Comparison of ENCODE assay signal across 18 cellular contexts in the genomic region with DNA sequence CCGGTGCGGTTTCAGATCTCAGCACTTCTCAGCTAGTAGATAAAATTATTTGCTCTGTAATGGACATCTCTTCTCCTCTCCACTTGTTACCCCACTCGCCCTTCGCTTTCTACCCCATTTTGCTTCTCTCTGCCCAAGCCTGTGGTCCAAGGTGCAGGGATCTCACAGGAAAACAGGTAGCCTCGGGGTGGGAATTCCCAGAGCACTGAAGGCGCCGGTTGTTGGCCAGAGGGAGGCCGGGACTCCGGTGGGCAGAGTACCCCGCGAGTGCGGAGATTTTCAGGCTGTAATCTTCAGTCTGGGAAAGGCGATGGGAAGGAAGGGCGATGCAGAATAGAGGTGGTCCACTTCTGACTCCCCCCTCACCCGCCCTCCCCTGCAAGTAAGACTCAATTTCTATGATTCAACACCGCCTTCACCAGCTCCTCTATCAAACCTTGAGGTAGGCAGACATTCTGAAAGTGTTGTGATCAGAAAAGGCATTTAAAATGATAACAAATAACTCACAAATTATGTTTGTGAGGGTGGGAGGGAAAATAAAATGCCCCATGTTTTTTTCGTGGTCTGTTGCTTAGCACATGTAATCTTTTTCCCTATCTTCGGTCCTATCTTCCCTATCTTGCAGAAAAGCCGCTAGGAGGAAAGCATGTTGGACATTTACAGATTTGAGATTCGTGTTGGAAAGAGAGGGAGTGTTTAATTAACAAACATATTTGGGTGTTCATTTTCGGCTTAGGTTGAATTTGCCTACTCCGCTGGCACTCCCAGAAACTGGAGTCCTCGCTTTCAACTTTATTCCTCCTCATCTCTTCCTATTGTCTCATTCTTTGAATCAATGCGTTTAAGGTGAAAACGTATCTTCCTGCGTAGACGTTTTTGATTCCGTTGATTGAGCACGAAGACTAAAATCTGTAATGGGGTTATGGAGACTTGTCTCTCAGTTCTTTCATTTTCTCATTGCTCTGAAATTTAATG. TPM values are rescaled to one million over a fixed set of nuclear protein-coding genes. Genes with fewer than 3 reads are reported as not detected.
DNase-seq lines count a peak whose midpoint lies in the region; ATAC-seq, FAIRE-seq and TF ChIP-seq lines count a peak whose summit lies in the region.
"Had no signal": no experiment of that assay in that cellular context is flagged by ENCODE, and none has a peak within 500 bp of the region (broad histone marks: within the 10 kb centered on the region; RNA-seq: fewer than 3 reads in every experiment).

No MANE protein-coding gene starts in this region.

- H4K20me1 ChIP-seq in IMR-90 (ENCODE audit: insufficient read depth, low read length): no peaks in the 10 kb centered on the region
- peaks cover 0 to 7% of the 10 kb centered on the region in 2 experiments for H4K20me1 ChIP-seq in H1 (replicated peaks in 1 of 2; ENCODE audit: control insufficient read depth in 1 of 2, insufficient read depth in 2 of 2, low read length in 2 of 2)
- no peaks in the 10 kb centered on the region for H4K20me1 ChIP-seq in osteoblast (ENCODE audit: insufficient read depth, low read length)

- no peak overlapping the region for H2BK12ac ChIP-seq in H1 (ENCODE audit: low read depth, low read length)

- DNase-seq in IMR-90 (no peak), H1 (ENCODE audit: low read depth in 1 of 2, low spot score in 2 of 2) (no peak), osteoblast (ENCODE audit: insufficient read length, low spot score, missing footprints) (no peak), frontal cortex (ENCODE audit: low spot score in 2 of 2) (no peak)
- no peak for DNase-seq in stimulated activated CD4-positive, alpha-beta T cell treated with anti-CD3 and anti-CD28 coated beads, Interleukin-1b, Interleukin-23, amount 100 ng/mL, for 48 hours
- DNase-seq in effector CD8-positive, alpha-beta T cell (lab: John Stamatoyannopoulos, UW): no peak
- DNase-seq: activated CD8-positive, alpha-beta T cell treated with anti-CD3 and anti-CD28 coated beads, Interleukin-2, amount 10 ng/mL, durations not matched to agents 7 days and 5 days; activated gamma-delta T cell; CD4-positive, CD25-positive, alpha-beta regulatory T cell; stimulated activated CD4-positive, alpha-beta T cell treated with anti-CD3 and anti-CD28 coated beads, Interleukin-2, amount 100 ng/mL, for 48 hours; uterus had no signal

- H3K18ac ChIP-seq in IMR-90 (ENCODE audit: low read depth, low read length) (no peak overlapping the region), H1 (ENCODE audit: extremely low read depth, low read length) (no peak overlapping the region)

- no peak overlapping the region for H3K27ac ChIP-seq in IMR-90 (ENCODE audit: insufficient read depth, low read length)
- H3K27ac ChIP-seq in H1 (ENCODE audit: low read depth, low read length): no peak overlapping the region
- no peak overlapping the region for H3K27ac ChIP-seq in osteoblast (ENCODE audit: low read depth, low read length)
- H3K27ac ChIP-seq: GM23248, uterus had no signal

- H3K23ac ChIP-seq in IMR-90 (ENCODE audit: low read depth, low read length) (no peak overlapping the region), H1 (ENCODE audit: insufficient read length) (no peak overlapping the region)

- no peak overlapping the region for H2BK120ac ChIP-seq in IMR-90 (ENCODE audit: low read depth, low read length)
- H2BK120ac ChIP-seq in H1 (replicated peaks; ENCODE audit: low read depth, low read length): no peak overlapping the region

- H2BK5ac ChIP-seq in IMR-90 (ENCODE audit: low read depth, low read length, poor library complexity, severe bottlenecking) (no peak overlapping the region), H1 (ENCODE audit: low read depth, low read length) (no peak overlapping the region)

- peak overlapping the region; percentile 10 for H2AFZ ChIP-seq in IMR-90 (replicated peaks; ENCODE audit: low read length, poor library complexity)
- no peak overlapping the region for H2AFZ ChIP-seq in H1 (ENCODE audit: low read length)
- no peak overlapping the region for H2AFZ ChIP-seq in osteoblast (ENCODE audit: low read length)

- H4K91ac ChIP-seq in IMR-90 (ENCODE audit: insufficient read depth, low read depth, low read length) (no peak overlapping the region), H1 (replicated peaks; ENCODE audit: insufficient read length, low read length) (no peak overlapping the region)

- H3K79me2 ChIP-seq in H1 (ENCODE audit: control insufficient read depth in 1 of 2, insufficient read depth in 2 of 2, low read length in 2 of 2) (no peaks in the 10 kb centered on the region), osteoblast (ENCODE audit: insufficient read depth, low read length) (no peaks in the 10 kb centered on the region)

- WGBS in IMR-90 (ENCODE audit: extremely low coverage in 2 of 2, insufficient read length in 1 of 2), 2 experiments: no CpG with 5 or more reads among the region's 29 CpGs
- 6% methylated on average over 27 of the region's 29 CpGs; no CpG with 5 or more reads in 1 of the 2 experiments for WGBS in H1 (ENCODE audit: extremely low coverage in 1 of 2, insufficient coverage in 1 of 2, insufficient read length in 1 of 2, insufficient replicate concordance in 2 of 2, low coverage in 1 of 2, low lambda C conversion rate in 2 of 2, missing lambda C conversion rate in 1 of 2), 2 experiments

- dilution Hi-C loops in IMR-90 (cut with HindIII; ENCODE audit: low sequenced_read_pairs, unreplicated experiment): no loop called here

- H3K4me3 ChIP-seq in IMR-90 (ENCODE audit: insufficient read depth, low read depth, low read length) (no peak overlapping the region), H1 (ENCODE audit: extremely low read depth in 1 of 4, insufficient read depth in 2 of 4, low read depth in 3 of 4, low read length in 4 of 4) (peak overlapping the region in 3 of 4 experiments; percentile 1 to 53 (median 6); a peak in 5 of 8 replicates), osteoblast (ENCODE audit: insufficient read depth, low read length) (no peak overlapping the region)
- H3K4me3 ChIP-seq: uterus had no signal

- no peaks in the 10 kb centered on the region for H3K36me3 ChIP-seq in IMR-90 (ENCODE audit: control insufficient read depth, insufficient read depth, low read length)
- no peaks in the 10 kb centered on the region for H3K36me3 ChIP-seq in H1 (ENCODE audit: control insufficient read depth in 2 of 4, insufficient read depth in 4 of 4, low read length in 3 of 4)
- H3K36me3 ChIP-seq in osteoblast (ENCODE audit: insufficient read depth, low read length): no peaks in the 10 kb centered on the region
- H3K36me3 ChIP-seq: uterus had no signal

- no peak for TF ChIP-seq CTCF in IMR-90 (conservative IDR thresholded peaks at IDR 0.05; ENCODE audit: low read depth, low read length)
- TF ChIP-seq CTCF in H1 (IDR thresholded peaks at IDR 0.05; ENCODE audit: control extremely low read depth in 1 of 3, insufficient read depth in 1 of 3, low read depth in 1 of 3, low read length in 3 of 3): no peak
- no peak for TF ChIP-seq CTCF in osteoblast (IDR thresholded peaks at IDR 0.05; ENCODE audit: extremely low read depth, low read depth, low read length)

- TF ChIP-seq POLR2A in IMR-90 (IDR thresholded peaks at IDR 0.05; ENCODE audit: low read depth, low read length) (no peak), H1 (IDR thresholded peaks at IDR 0.05; ENCODE audit: control extremely low read depth in 1 of 2, low read depth in 2 of 2, low read length in 2 of 2) (no peak)

- H3K9ac ChIP-seq in IMR-90 (ENCODE audit: low read depth, low read length) (no peak overlapping the region), H1 (replicated peaks in 1 of 4; ENCODE audit: extremely low read depth in 1 of 4, low read depth in 3 of 4, low read length in 3 of 4) (no peak overlapping the region)
- H3K9ac ChIP-seq: GM23248 had no signal

- peak overlapping the region; percentile 16 for H2AK9ac ChIP-seq in IMR-90 (replicated peaks; ENCODE audit: low read depth, low read length, poor library complexity)

- intact Hi-C loops in IMR-90 (cut with micrococcal nuclease): no loop called here

- H3K4me2 ChIP-seq in IMR-90 (ENCODE audit: low read depth, low read length) (no peak overlapping the region), H1 (ENCODE audit: insufficient read depth in 1 of 2, low read depth in 2 of 2, low read length in 2 of 2) (peak overlapping the region; percentile 33 to 78), osteoblast (ENCODE audit: insufficient read depth, low read length) (peak overlapping the region; percentile 61)

- H2BK20ac ChIP-seq in IMR-90 (ENCODE audit: low read depth, low read length) (no peak overlapping the region), H1 (ENCODE audit: low read length) (no peak overlapping the region)

- peak; percentile 13 for ATAC-seq in GM18868 (IDR thresholded peaks at IDR 0.05; ENCODE audit: unreplicated experiment)
- no peak for ATAC-seq in IMR-90 (ENCODE audit: low read depth)
- ATAC-seq: activated CD8-positive, alpha-beta T cell treated with anti-CD3 and anti-CD28 coated beads, Interleukin-2, amount 10 ng/mL, durations not matched to agents 7 days and 5 days had no signal

- H3K4ac ChIP-seq in IMR-90 (ENCODE audit: low read depth, low read length) (no peak overlapping the region), H1 (replicated peaks; ENCODE audit: insufficient read length, low read depth, low read length) (no peak overlapping the region)

- no peak for TF ChIP-seq EP300 in H1 (IDR thresholded peaks at IDR 0.05; ENCODE audit: borderline replicate concordance in 1 of 2, low read depth in 2 of 2, low read length in 2 of 2)

- H3K27me3 ChIP-seq in IMR-90 (ENCODE audit: control insufficient read depth, insufficient read depth, low read length) (peaks cover 46% of the 10 kb centered on the region), H1 (replicated peaks in 1 of 4; ENCODE audit: control insufficient read depth in 3 of 4, extremely low read depth in 1 of 4, insufficient read depth in 3 of 4, low read length in 3 of 4) (peaks cover 49 to 100% (median 86%) of the 10 kb centered on the region in 4 experiments), osteoblast (ENCODE audit: insufficient read depth, low read length) (peaks cover 95% of the 10 kb centered on the region)

- peaks cover 2% of the 10 kb centered on the region; the same call in 1 of the 2 replicates for H3K23me2 ChIP-seq in H1 (ENCODE audit: low read depth, low read length)

- no peak for FAIRE-seq in H1 (lab: Jason Lieb, UNC)
- no peak for FAIRE-seq in frontal cortex (lab: Jason Lieb, UNC)
- FAIRE-seq: GM18507 had no signal

- POLR2A ChIA-PET in IMR-90 (lab: Charles Lee; ENCODE audit: unreplicated experiment): no interaction called here
- POLR2A ChIA-PET in H1 (lab: Charles Lee; ENCODE audit: partially characterized antibody): interaction anchor here (1.2 kb wide), 1 partner anchor 18 kb away, joined by 3 read pairs; no protein-coding TSS in a partner anchor

- in situ Hi-C loops in IMR-90 (cut with MboI; ENCODE audit: low sequenced_read_pairs): loop anchor here (10.0 to 25.0 kb wide), 2 partner anchors 450 to 1237 kb away; no protein-coding TSS in a partner anchor

- no peak overlapping the region for H2BK15ac ChIP-seq in IMR-90 (ENCODE audit: low read depth, low read length)
- no peak overlapping the region for H2BK15ac ChIP-seq in H1 (ENCODE audit: low read length)

- no peaks in the 10 kb centered on the region for H3K4me1 ChIP-seq in IMR-90 (ENCODE audit: control insufficient read depth, insufficient read depth, low read length)
- peaks cover 0 to 10% (median 5%) of the 10 kb centered on the region in 4 experiments; a peak in 5 of 7 replicates for H3K4me1 ChIP-seq in H1 (replicated peaks in 1 of 4; ENCODE audit: control insufficient read depth in 3 of 4, insufficient read depth in 4 of 4, low read length in 3 of 4)
- H3K4me1 ChIP-seq in osteoblast (ENCODE audit: insufficient read depth, low read length): no peaks in the 10 kb centered on the region
- H3K4me1 ChIP-seq: uterus had no signal

- CTCF ChIA-PET in IMR-90 (lab: Yijun Ruan, JAX): no interaction called here
- CTCF ChIA-PET in H1 (lab: Charles Lee; ENCODE audit: partially characterized antibody): interaction anchor here (0.6 to 4.0 kb wide), 29 partner anchors 9 to 1446 kb away, joined by 3 to 45 read pairs (median 4); no protein-coding TSS in a partner anchor

- H3K14ac ChIP-seq in IMR-90 (replicated peaks; ENCODE audit: low read depth, low read length) (no peak overlapping the region), H1 (ENCODE audit: insufficient read length) (no peak overlapping the region)

- no peaks in the 10 kb centered on the region for H3K9me1 ChIP-seq in IMR-90 (ENCODE audit: insufficient read depth, low read length)

- H4K5ac ChIP-seq in IMR-90 (ENCODE audit: low read depth, low read length): no peak overlapping the region
- H4K5ac ChIP-seq in H1 (ENCODE audit: insufficient read length, low read depth, low read length): no peak overlapping the region

- no peaks in the 10 kb centered on the region for H3K79me1 ChIP-seq in IMR-90 (ENCODE audit: low read depth in 1 of 2, low read length in 2 of 2)
- no peaks in the 10 kb centered on the region for H3K79me1 ChIP-seq in H1 (ENCODE audit: low read depth, low read length)

- H2AK5ac ChIP-seq in IMR-90 (ENCODE audit: low read depth, low read length) (no peak overlapping the region), H1 (ENCODE audit: low read depth, low read length) (no peak overlapping the region)

- TF ChIP-seq RAD21 in IMR-90 (IDR thresholded peaks at IDR 0.05; ENCODE audit: low read length): no peak
- no peak for TF ChIP-seq RAD21 in H1 (IDR thresholded peaks at IDR 0.05 in 1 of 2, conservative IDR thresholded peaks at IDR 0.05 in 1 of 2; ENCODE audit: low read depth in 2 of 2, low read length in 2 of 2)

- no TSS peak for BruUV-seq in IMR-90 (replicated peaks; lab: Mats Ljungman, UMichigan)

- H3K9me3 ChIP-seq in IMR-90 (ENCODE audit: control insufficient read depth, insufficient read depth, low read length) (peaks cover 2% of the 10 kb centered on the region; the same call in 1 of the 2 replicates), H1 (ENCODE audit: insufficient read depth in 2 of 2, low read depth in 1 of 2, low read length in 1 of 2) (no peaks in the 10 kb centered on the region), osteoblast (ENCODE audit: low read depth, low read length) (no peaks in the 10 kb centered on the region)
- H3K9me3 ChIP-seq: uterus had no signal

- H4K8ac ChIP-seq in IMR-90 (ENCODE audit: low read depth in 2 of 2, low read length in 2 of 2) (no peak overlapping the region), H1 (ENCODE audit: extremely low read depth, insufficient read depth, low read length) (no peak overlapping the region)

- H3K56ac ChIP-seq in IMR-90 (ENCODE audit: extremely low read depth, insufficient read depth, low read length) (no peak overlapping the region), H1 (replicated peaks; ENCODE audit: insufficient read length, low read depth, low read length) (no peak overlapping the region)

RNA-seq across cellular contexts. Expression of a gene that starts 8.5 kb away (rescaled TPM):
- total RNA-seq in IMR-90 (2012; rRNA removed) (not detected in 2 replicates), osteoblast (under 0.01 TPM in 1 of 2 replicates, not detected in the other), frontal cortex (65.2 TPM)
- polyA plus RNA-seq in IMR-90 (2012; rRNA removed) (not detected in 2 replicates), H1 (2011; rRNA removed) (0.03 and 0.08 TPM in 2 replicates)
- polyA plus RNA-seq in IMR-90 (2012; cell fraction: cytosol; rRNA removed): 0.01 TPM in 1 of 2 replicates, not detected in the other
- not detected in 2 replicates for polyA plus RNA-seq in IMR-90 (2012; cell fraction: nucleus; rRNA removed; ENCODE audit: low replicate concordance)
- total RNA-seq in H1 (2021; fragmentation: NEBNext Ultra II Directional; extraction: Animal tissue kit (Norgen Biotek cat#: 25700)): 0.24 and 0.29 TPM in 2 replicates
- 0.03 TPM for polyA plus RNA-seq in H1 (2011; cell fraction: cytosol; rRNA removed)
- 0.09 TPM for polyA plus RNA-seq in H1 (2011; cell fraction: nucleus; rRNA removed)
- 0.05 to 0.12 TPM (median 0.11 TPM) in 4 replicates for polyA plus RNA-seq in H1 (2012, experiment 1 of 2)
- polyA plus RNA-seq in H1 (2012, experiment 2 of 2): 0.07 TPM
- polyA plus RNA-seq in H1 (2013, experiment 1 of 2): 0.14 TPM
- 0.13 TPM for polyA plus RNA-seq in H1 (2013, experiment 2 of 2)
- not detected in 2 replicates for polyA minus RNA-seq in H1 (2011; rRNA and poly(A)+ RNA removed)
- polyA minus RNA-seq in H1 (2011; cell fraction: cytosol; rRNA and poly(A)+ RNA removed): not detected
- not detected for polyA minus RNA-seq in H1 (2011; cell fraction: nucleus; rRNA and poly(A)+ RNA removed)
- total RNA-seq: activated CD8-positive, alpha-beta T cell treated with anti-CD3 and anti-CD28 coated beads, Interleukin-2, amount 10 ng/mL, durations not matched to agents 7 days and 5 days; CD4-positive, CD25-positive, alpha-beta regulatory T cell; glomerular endothelial cell; GM23248; left lobe of liver; LHCN-M2; SK-MEL-5; uterus had no signal
- polyA plus RNA-seq: CD4-positive, CD25-positive, alpha-beta regulatory T cell; GM23248 had no signal

Comparison
In these comparisons a context has a peak if more than half of its experiments do, and no peak if none do; other contexts are left out.
1. H3K4me3 ChIP-seq: peak in H1 (3 of 4); none in IMR-90 (single experiment) and osteoblast (single experiment).
2. RNA of a gene that starts 8.5 kb away (total RNA-seq): 65.2 TPM in frontal cortex (single experiment); 0.24 to 0.29 TPM in H1, not detected in IMR-90 and under 0.01 TPM in osteoblast; every median in the first group is over 10 times any median in the second.